7 cellular contexts compared by ENCODE assay signal in the genomic region with DNA sequence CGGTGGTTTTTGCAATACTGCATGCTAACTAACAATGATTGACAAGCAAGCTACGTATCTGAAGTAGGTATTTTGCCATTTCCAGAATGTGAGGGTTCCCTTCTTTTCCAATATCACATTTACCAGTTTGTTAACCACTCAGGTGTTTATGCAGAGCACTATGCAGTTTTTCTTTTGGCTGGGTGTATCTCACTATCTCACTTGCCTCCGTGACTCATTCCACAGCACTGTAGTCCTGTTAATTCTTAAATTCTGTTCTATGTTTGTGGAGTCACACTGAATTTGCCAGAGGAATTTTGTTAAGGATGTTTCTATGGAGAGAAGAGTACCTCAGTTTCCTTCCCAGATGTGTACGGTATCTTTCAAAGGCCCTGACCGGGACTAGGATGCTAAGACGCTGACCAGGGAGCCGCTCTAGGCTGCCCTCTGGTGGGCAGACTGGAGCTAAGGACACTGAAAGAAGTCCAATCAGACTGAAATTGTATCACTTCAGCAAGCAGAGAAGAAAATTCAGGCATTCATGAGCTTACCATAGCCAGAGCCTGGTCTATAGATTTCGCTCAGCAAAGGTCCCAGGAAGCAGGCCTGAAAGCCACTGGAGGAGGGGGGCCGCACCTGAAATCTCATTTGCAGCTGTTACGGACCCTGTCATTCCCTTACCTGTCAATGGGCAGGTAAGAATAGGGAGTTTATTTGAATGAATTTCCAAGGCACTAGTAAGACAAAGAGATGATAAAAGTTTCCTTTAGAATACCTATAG.
DNase-seq lines count a peak whose midpoint lies in the region; ATAC-seq and TF ChIP-seq lines count a peak whose summit lies in the region.

No MANE protein-coding gene starts in this region.

- H3F3A ChIP-seq in OCI-LY1 (ENCODE audit: insufficient read depth, low read length) = no peaks in the 10 kb centered on the region

- H2AFZ ChIP-seq in OCI-LY1 (ENCODE audit: low read length) = no peak overlapping the region

- H3K27me3 ChIP-seq in OCI-LY1 (ENCODE audit: insufficient read depth, low read length) (no peaks in the 10 kb centered on the region), body of pancreas (no peaks in the 10 kb centered on the region)

- no peak for TF ChIP-seq POLR2A in body of pancreas (IDR thresholded peaks at IDR 0.05)

- 34 to 40% methylated on average over 10 of the region's 10 CpGs for WGBS in body of pancreas, 2 donors

- H3K9me3 ChIP-seq in OCI-LY1 (ENCODE audit: low read length) (no peaks in the 10 kb centered on the region), body of pancreas (no peaks in the 10 kb centered on the region)

- no peaks in the 10 kb centered on the region for H3K9me2 ChIP-seq in OCI-LY1 (ENCODE audit: low read depth, low read length)

- H3K79me2 ChIP-seq in OCI-LY1 (ENCODE audit: insufficient read depth, low read length) = no peaks in the 10 kb centered on the region

- intact Hi-C loops in body of pancreas (cut with DNase I) = no loop called here

- DNase-seq in EL (peak; percentile 60), body of pancreas (peak; percentile 38 to 73 (median 55)), iPS-NIHi7 (ENCODE audit: extremely low spot score) (peak; percentile 82)
- DNase-seq in stimulated activated CD4-positive, alpha-beta T cell treated with anti-CD3 and anti-CD28 coated beads, Interleukin-4, amount 100 ng/mL, for 1 hour = peak; percentile 14

- TF ChIP-seq CTCF in OCI-LY1 (IDR thresholded peaks at IDR 0.05; ENCODE audit: low read length) (peak; percentile 80), body of pancreas (IDR thresholded peaks at IDR 0.05) (peak; percentile 52 to 75 (median 56))

- H3K27ac ChIP-seq in OCI-LY1 (ENCODE audit: low read depth, low read length, poor library complexity, severe bottlenecking) (no peak overlapping the region), body of pancreas (no peak overlapping the region)

- H3K4me2 ChIP-seq in OCI-LY1 (ENCODE audit: low read length) = no peak overlapping the region

- no peaks in the 10 kb centered on the region for H3K36me3 ChIP-seq in OCI-LY1 (ENCODE audit: insufficient read depth, low read length)
- H3K36me3 ChIP-seq in body of pancreas (replicated peaks in 1 of 2; ENCODE audit: insufficient read depth in 1 of 2, low read depth in 2 of 2) = no peaks in the 10 kb centered on the region

- H3K4me3 ChIP-seq in OCI-LY1 (ENCODE audit: low read depth, low read length, poor library complexity, severe bottlenecking) (no peak overlapping the region), body of pancreas (no peak overlapping the region)

- no peak overlapping the region for H3K9ac ChIP-seq in OCI-LY1 (ENCODE audit: low read length)

- H3K4me1 ChIP-seq in OCI-LY1 (ENCODE audit: insufficient read depth, low read length, severe bottlenecking) (no peaks in the 10 kb centered on the region), body of pancreas (no peaks in the 10 kb centered on the region)

- ATAC-seq in GM19328 (IDR thresholded peaks at IDR 0.05; ENCODE audit: unreplicated experiment) (peak; percentile 88), HG03108 (IDR thresholded peaks at IDR 0.05; ENCODE audit: unreplicated experiment) (peak; percentile 75), body of pancreas (peak; percentile 71)

- H4K20me1 ChIP-seq in OCI-LY1 (ENCODE audit: insufficient read depth, low read length) = no peaks in the 10 kb centered on the region

Comparison
In these comparisons a context has a peak if more than half of its experiments do, and no peak if none do; other contexts are left out.
1. DNase-seq: peak in every context shown above with its lines; median percentile 82 in iPS-NIHi7; 60 in EL; 55 in body of pancreas; 14 in stimulated activated CD4-positive, alpha-beta T cell treated with anti-CD3 and anti-CD28 coated beads, Interleukin-4, amount 100 ng/mL, for 1 hour.